Comparison of ENCODE assay signal across 13 cellular contexts in the genomic region with DNA sequence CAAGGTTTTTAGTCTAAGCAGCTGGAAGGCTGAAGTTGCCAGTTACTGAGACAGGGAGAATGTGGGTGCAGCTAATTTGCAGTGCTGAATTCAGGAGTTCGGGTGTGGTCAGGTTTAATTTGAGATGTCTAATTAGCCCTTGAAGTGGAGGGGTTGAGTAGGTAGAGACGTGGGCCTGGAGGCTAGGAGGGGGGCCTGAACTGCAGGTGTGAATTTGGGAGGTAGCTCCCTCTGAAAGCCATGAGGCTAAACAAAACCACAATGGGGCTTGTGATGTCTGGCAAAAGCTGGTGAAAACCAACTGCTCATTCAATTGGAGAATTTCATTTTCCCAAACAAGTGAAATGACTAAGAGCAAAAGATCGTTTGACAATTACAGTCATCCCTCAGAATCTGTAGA.
A peak's percentile ranks its signal among the peaks of the same experiment; 100 is the strongest.
DNase-seq lines count a peak whose midpoint lies in the region; ATAC-seq and TF ChIP-seq lines count a peak whose summit lies in the region.
"Had no signal": no experiment of that assay in that cellular context is flagged by ENCODE, and none has a peak within 500 bp of the region (broad histone marks: within the 10 kb centered on the region; RNA-seq: fewer than 3 reads in every experiment).

No MANE protein-coding gene starts in this region.

- no peak for ATAC-seq in activated CD4-positive, alpha-beta T cell treated with anti-CD3 and anti-CD28 coated beads for 36 hours
- ATAC-seq in T-helper 17 cell: no peak
- ATAC-seq in HG03175 (IDR thresholded peaks at IDR 0.05; ENCODE audit: unreplicated experiment): no peak
- ATAC-seq in GM21390 (IDR thresholded peaks at IDR 0.05; ENCODE audit: unreplicated experiment): no peak

- peak; percentile 28 for DNase-seq in activated CD4-positive, alpha-beta T cell treated with anti-CD3 and anti-CD28 coated beads, Interleukin-2, amount 10 ng/mL, durations not matched to agents 24 days and 14 days
- DNase-seq in activated CD4-positive, alpha-beta T cell treated with anti-CD3 and anti-CD28 coated beads for 36 hours: no peak
- DNase-seq in NCI-H1105 (lab: John Stamatoyannopoulos, UW) (peak; percentile 15), T-helper 17 cell (no peak), neural progenitor cell (ENCODE audit: low spot score) (no peak), NCI-H1092 (lab: John Stamatoyannopoulos, UW) (no peak)
- DNase-seq: CD4-positive, alpha-beta memory T cell; DMS79 had no signal

- H3K9ac ChIP-seq in neural progenitor cell: no peak overlapping the region

- TF ChIP-seq CTCF in neural progenitor cell (IDR thresholded peaks at IDR 0.05): no peak

- CTCF ChIA-PET in activated CD4-positive, alpha-beta T cell treated with anti-CD3 and anti-CD28 coated beads for 36 hours (lab: Charles Lee): interaction anchor here (2.0 to 3.1 kb wide), 2 partner anchors 11 to 13 kb away, joined by 8 to 16 read pairs; no protein-coding TSS in a partner anchor

- H3K4me3 ChIP-seq in neural progenitor cell: no peak overlapping the region
- H3K4me3 ChIP-seq: HAP-1 had no signal

- H3K27ac Mint-ChIP-seq in activated CD4-positive, alpha-beta T cell treated with anti-CD3 and anti-CD28 coated beads, Interleukin-2, amount 10 ng/mL, durations not matched to agents 24 days and 14 days: no peak overlapping the region
- H3K27ac Mint-ChIP-seq in activated CD4-positive, alpha-beta T cell treated with anti-CD3 and anti-CD28 coated beads for 36 hours: no peak overlapping the region
- H3K27ac Mint-ChIP-seq in T-helper 17 cell: peak overlapping the region; percentile 51
- H3K27ac Mint-ChIP-seq in neural progenitor cell: no peak overlapping the region
- H3K27ac Mint-ChIP-seq: B cell; CD4-positive, alpha-beta memory T cell had no signal

- no peaks in the 10 kb centered on the region for H3K79me2 ChIP-seq in neural progenitor cell (ENCODE audit: low read depth)

- H3K27me3 Mint-ChIP-seq in activated CD4-positive, alpha-beta T cell treated with anti-CD3 and anti-CD28 coated beads, Interleukin-2, amount 10 ng/mL, durations not matched to agents 24 days and 14 days: peaks cover 8% of the 10 kb centered on the region
- H3K27me3 Mint-ChIP-seq in activated CD4-positive, alpha-beta T cell treated with anti-CD3 and anti-CD28 coated beads for 36 hours: peaks cover 10% of the 10 kb centered on the region
- peaks cover 51% of the 10 kb centered on the region for H3K27me3 Mint-ChIP-seq in T-helper 17 cell
- no peaks in the 10 kb centered on the region for H3K27me3 Mint-ChIP-seq in neural progenitor cell (ENCODE audit: insufficient read depth, low read depth)

- H3K4me2 ChIP-seq in neural progenitor cell: no peak overlapping the region

- H3K4me1 Mint-ChIP-seq in activated CD4-positive, alpha-beta T cell treated with anti-CD3 and anti-CD28 coated beads, Interleukin-2, amount 10 ng/mL, durations not matched to agents 24 days and 14 days: peaks cover 4% of the 10 kb centered on the region
- peaks cover 14% of the 10 kb centered on the region for H3K4me1 Mint-ChIP-seq in activated CD4-positive, alpha-beta T cell treated with anti-CD3 and anti-CD28 coated beads for 36 hours
- H3K4me1 Mint-ChIP-seq in T-helper 17 cell (no peaks in the 10 kb centered on the region), neural progenitor cell (peaks cover 19% of the 10 kb centered on the region)
- H3K4me1 Mint-ChIP-seq: B cell; CD4-positive, alpha-beta memory T cell had no signal

- H3K4me3 Mint-ChIP-seq in activated CD4-positive, alpha-beta T cell treated with anti-CD3 and anti-CD28 coated beads, Interleukin-2, amount 10 ng/mL, durations not matched to agents 24 days and 14 days: no peak overlapping the region
- no peak overlapping the region for H3K4me3 Mint-ChIP-seq in activated CD4-positive, alpha-beta T cell treated with anti-CD3 and anti-CD28 coated beads for 36 hours
- H3K4me3 Mint-ChIP-seq in T-helper 17 cell (no peak overlapping the region), neural progenitor cell (no peak overlapping the region)
- H3K4me3 Mint-ChIP-seq: B cell; CD4-positive, alpha-beta memory T cell had no signal

- no peaks in the 10 kb centered on the region for H3K9me3 ChIP-seq in T-helper 17 cell (ENCODE audit: control insufficient read depth, low read length, poor library complexity, severe bottlenecking)
- no peaks in the 10 kb centered on the region for H3K9me3 ChIP-seq in neural progenitor cell (ENCODE audit: low read depth)
- H3K9me3 ChIP-seq: HAP-1 had no signal

- H3K9me3 Mint-ChIP-seq in activated CD4-positive, alpha-beta T cell treated with anti-CD3 and anti-CD28 coated beads, Interleukin-2, amount 10 ng/mL, durations not matched to agents 24 days and 14 days: no peaks in the 10 kb centered on the region
- no peaks in the 10 kb centered on the region for H3K9me3 Mint-ChIP-seq in activated CD4-positive, alpha-beta T cell treated with anti-CD3 and anti-CD28 coated beads for 36 hours (ENCODE audit: low read depth)
- no peaks in the 10 kb centered on the region for H3K9me3 Mint-ChIP-seq in neural progenitor cell
- H3K9me3 Mint-ChIP-seq: CD4-positive, alpha-beta memory T cell had no signal

- peaks cover 7% of the 10 kb centered on the region for H3K4me1 ChIP-seq in neural progenitor cell
- H3K4me1 ChIP-seq: HAP-1 had no signal

- no peaks in the 10 kb centered on the region for H3K36me3 Mint-ChIP-seq in activated CD4-positive, alpha-beta T cell treated with anti-CD3 and anti-CD28 coated beads, Interleukin-2, amount 10 ng/mL, durations not matched to agents 24 days and 14 days (ENCODE audit: low read depth)
- H3K36me3 Mint-ChIP-seq in activated CD4-positive, alpha-beta T cell treated with anti-CD3 and anti-CD28 coated beads for 36 hours (ENCODE audit: low read depth): no peaks in the 10 kb centered on the region
- H3K36me3 Mint-ChIP-seq in T-helper 17 cell (ENCODE audit: low read depth) (peaks cover 7% of the 10 kb centered on the region), neural progenitor cell (no peaks in the 10 kb centered on the region)
- H3K36me3 Mint-ChIP-seq: CD4-positive, alpha-beta memory T cell had no signal

- H3K27ac ChIP-seq in neural progenitor cell: no peak overlapping the region
- H3K27ac ChIP-seq: C4-2B had no signal

- POLR2A ChIA-PET in activated CD4-positive, alpha-beta T cell treated with anti-CD3 and anti-CD28 coated beads for 36 hours (lab: Charles Lee): interaction anchor here (1.4 kb wide), 1 partner anchor 11 kb away, joined by 3 read pairs; no protein-coding TSS in a partner anchor

- no peaks in the 10 kb centered on the region for H3K36me3 ChIP-seq in neural progenitor cell
- H3K36me3 ChIP-seq: HAP-1 had no signal

- H4K20me1 ChIP-seq in neural progenitor cell (ENCODE audit: low read depth): no peaks in the 10 kb centered on the region

- no peaks in the 10 kb centered on the region for H3K27me3 ChIP-seq in neural progenitor cell

- intact Hi-C loops in activated CD4-positive, alpha-beta T cell treated with anti-CD3 and anti-CD28 coated beads, Interleukin-2, amount 10 ng/mL, durations not matched to agents 24 days and 14 days (cut with micrococcal nuclease): no loop called here
- intact Hi-C loops in activated CD4-positive, alpha-beta T cell treated with anti-CD3 and anti-CD28 coated beads for 36 hours (cut with DNase I, micrococcal nuclease): no loop called here

- no peaks in the 10 kb centered on the region for H3F3A ChIP-seq in neural progenitor cell (ENCODE audit: low read depth)

- H2AFZ ChIP-seq in neural progenitor cell (replicated peaks): peak overlapping the region; percentile 58

Comparison
In these comparisons a context has a peak if more than half of its experiments do, and no peak if none do; other contexts are left out.
1. DNase-seq: peak in activated CD4-positive, alpha-beta T cell treated with anti-CD3 and anti-CD28 coated beads, Interleukin-2, amount 10 ng/mL, durations not matched to agents 24 days and 14 days (single experiment) and NCI-H1105 (single experiment); none in activated CD4-positive, alpha-beta T cell treated with anti-CD3 and anti-CD28 coated beads for 36 hours (single experiment), T-helper 17 cell (0 of 3), neural progenitor cell (single experiment) and NCI-H1092 (single experiment).